Comparison of ENCODE assay signal across 20 cellular contexts in the genomic region with DNA sequence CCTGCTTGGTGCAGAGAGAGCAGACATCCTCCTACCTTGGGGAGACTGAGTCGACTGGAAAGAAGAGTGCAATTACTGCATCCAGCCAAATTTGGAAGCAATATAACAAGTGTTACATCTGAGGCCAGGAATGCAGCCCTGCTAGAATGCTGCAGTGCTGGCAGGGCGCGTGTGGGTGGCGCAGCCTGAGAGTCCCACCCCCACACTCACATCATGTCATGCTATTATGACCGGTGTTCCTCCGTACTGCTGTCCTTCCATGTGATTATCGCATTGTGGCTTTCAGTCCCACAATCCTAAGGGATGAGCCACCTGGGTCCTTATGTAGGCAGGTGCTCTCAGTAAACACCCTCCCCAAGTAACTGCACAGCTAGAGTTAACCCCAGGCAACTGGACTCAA.
A peak's percentile ranks its signal among the peaks of the same experiment; 100 is the strongest.
DNase-seq lines count a peak whose midpoint lies in the region; ATAC-seq and TF ChIP-seq lines count a peak whose summit lies in the region.
"Had no signal": no experiment of that assay in that cellular context is flagged by ENCODE, and none has a peak within 500 bp of the region (broad histone marks: within the 10 kb centered on the region; RNA-seq: fewer than 3 reads in every experiment).

No MANE protein-coding gene starts in this region.

- TF ChIP-seq CTCF in WERI-Rb-1 (IDR thresholded peaks at IDR 0.05; ENCODE audit: low read depth, low read length) (no peak), mucosa of descending colon (IDR thresholded peaks at IDR 0.05) (no peak)

- no peaks in the 10 kb centered on the region for H3K4me1 ChIP-seq in mucosa of descending colon (ENCODE audit: low read depth)

- no peaks in the 10 kb centered on the region for H3K9me3 ChIP-seq in WERI-Rb-1 (ENCODE audit: severe bottlenecking)
- no peaks in the 10 kb centered on the region for H3K9me3 ChIP-seq in mucosa of descending colon
- H3K9me3 ChIP-seq: thoracic aorta had no signal

- no peak overlapping the region for H3K4me3 ChIP-seq in WERI-Rb-1 (ENCODE audit: low read depth, low read length)
- no peak overlapping the region for H3K4me3 ChIP-seq in mucosa of descending colon
- H3K4me3 ChIP-seq: thoracic aorta had no signal

- peak; percentile 97 for DNase-seq in DMS53 (lab: John Stamatoyannopoulos, UW)
- peak; percentile 93 for DNase-seq in NCI-H146 treated with DMSO at 0.1 percent for 48 hours (lab: John Stamatoyannopoulos, UW; ENCODE audit: unreplicated experiment)
- DNase-seq in WERI-Rb-1, result peak; percentile 31
- DNase-seq in mucosa of descending colon, result no peak
- DNase-seq in NCI-H1930 (lab: John Stamatoyannopoulos, UW), result no peak
- DNase-seq in EL, result no peak
- DNase-seq in activated gamma-delta T cell treated with Interleukin-2 at 50 U/mL for 16 hours, result no peak
- DNase-seq: activated CD4-positive, alpha-beta T cell treated with anti-CD3 and anti-CD28 coated beads, Interleukin-2, amount 10 ng/mL, durations not matched to agents 7 days and 5 days; activated naive CD4-positive, alpha-beta T cell; activated T-cell treated with anti-CD3 and anti-CD28 coated beads for 4 hours; CD8-positive, alpha-beta memory T cell; effector CD4-positive, alpha-beta T cell; head of caudate nucleus; KG1; NCI-H2171 treated with DMSO at 0.1 percent for 48 hours; NK-92 treated with Interleukin-12 subunit alpha and Interleukin-12 subunit beta, amount 100 ng/mL, for 24 hours; retina; RPMI8226 had no signal

- intact Hi-C loops in mucosa of descending colon (cut with DNase I, micrococcal nuclease), result no loop called here

- H3K27me3 ChIP-seq in WERI-Rb-1 (ENCODE audit: insufficient read depth, low read depth, severe bottlenecking), result no peaks in the 10 kb centered on the region

- no peak overlapping the region for H3K27ac ChIP-seq in WERI-Rb-1
- H3K27ac ChIP-seq: thoracic aorta had no signal

- ATAC-seq in mucosa of descending colon (peak; percentile 45), GM21529 (IDR thresholded peaks at IDR 0.05; ENCODE audit: unreplicated experiment) (no peak)

- H3K36me3 ChIP-seq in WERI-Rb-1 (no peaks in the 10 kb centered on the region), mucosa of descending colon (ENCODE audit: low read depth) (no peaks in the 10 kb centered on the region)
- H3K36me3 ChIP-seq: thoracic aorta had no signal

Comparison
In these comparisons a context has a peak if more than half of its experiments do, and no peak if none do; other contexts are left out.
1. DNase-seq: peak in DMS53 (single experiment), NCI-H146 treated with DMSO at 0.1 percent for 48 hours (single experiment) and WERI-Rb-1 (single experiment); none in mucosa of descending colon (0 of 3), NCI-H1930 (0 of 2), EL (single experiment) and activated gamma-delta T cell treated with Interleukin-2 at 50 U/mL for 16 hours (single experiment).